ENCODE assay signal across 8 cellular contexts in genomic region chr1:10980094-10980577, GRCh38. TPM values are rescaled to one million over a fixed set of nuclear protein-coding genes. Genes with fewer than 3 reads are reported as not detected.
A peak's percentile ranks its signal among the peaks of the same experiment; 100 is the strongest.
DNase-seq lines count a peak whose midpoint lies in the region; ATAC-seq and TF ChIP-seq lines count a peak whose summit lies in the region.

No MANE protein-coding gene starts in this region.

- DNase-seq in HT-29 (ENCODE audit: low spot score) (peak; percentile 69), choroid plexus epithelial cell (ENCODE audit: low read depth) (peak; percentile 72), kidney epithelial cell (ENCODE audit: low read depth) (peak; percentile 25), substantia nigra (lab: John Stamatoyannopoulos, UW) (peak; percentile 29 to 93 (median 82)), LoVo (ENCODE audit: low spot score) (no peak)
- no peak for DNase-seq in stimulated activated naive CD8-positive, alpha-beta T cell treated with anti-CD3 and anti-CD28 coated beads, Interleukin-15, Interleukin-2, amounts not matched to agents 100 U/mL and 50 U/mL, for 24 hours

- TF ChIP-seq CTCF in choroid plexus epithelial cell (conservative IDR thresholded peaks at IDR 0.05; ENCODE audit: low read depth, low read length) (peak; percentile 66), kidney epithelial cell (IDR thresholded peaks at IDR 0.05; ENCODE audit: insufficient read depth, low read length, poor library complexity, severe bottlenecking) (peak; percentile 38)

- H3K27ac ChIP-seq in substantia nigra (ENCODE audit: low read depth, low read length, poor library complexity, severe bottlenecking), result peak overlapping the region; percentile 92

- no peaks in the 10 kb centered on the region for H3K36me3 ChIP-seq in kidney epithelial cell (ENCODE audit: control insufficient read depth, insufficient read depth, low read length)

- no peak for ATAC-seq in stimulated activated naive CD8-positive, alpha-beta T cell treated with anti-CD3 and anti-CD28 coated beads, Interleukin-15, Interleukin-2, amounts not matched to agents 100 U/mL and 50 U/mL, for 24 hours
- ATAC-seq in GM21381 (IDR thresholded peaks at IDR 0.05; ENCODE audit: unreplicated experiment), result no peak
- ATAC-seq in GM21619 (IDR thresholded peaks at IDR 0.05; ENCODE audit: unreplicated experiment), result no peak

- H3K4me3 ChIP-seq in choroid plexus epithelial cell (ENCODE audit: low read depth, low read length), result no peak overlapping the region
- H3K4me3 ChIP-seq in kidney epithelial cell (ENCODE audit: low read depth, low read length), result no peak overlapping the region

- peaks cover 16% of the 10 kb centered on the region for H3K27me3 ChIP-seq in kidney epithelial cell (ENCODE audit: control insufficient read depth, insufficient read depth, low read length)

RNA-seq across cellular contexts. Expression of gene TARDBP, which starts 32.3 kb away (rescaled TPM):
- total RNA-seq in HT-29 (2014; rRNA removed; shearing (Covaris generic)), result 55.7 and 59.7 TPM in 2 replicates
- 66.5 and 71.2 TPM in 2 replicates for total RNA-seq in kidney epithelial cell

Comparison
In these comparisons a context has a peak if more than half of its experiments do, and no peak if none do; other contexts are left out.
1. DNase-seq: peak in HT-29 (single experiment), choroid plexus epithelial cell (single experiment), kidney epithelial cell (single experiment) and substantia nigra (49 of 49); none in stimulated activated naive CD8-positive, alpha-beta T cell treated with anti-CD3 and anti-CD28 coated beads, Interleukin-15, Interleukin-2, amounts not matched to agents 100 U/mL and 50 U/mL, for 24 hours (single experiment) and LoVo (single experiment).